ENCODE assay signal across 29 cellular contexts in the genomic region with DNA sequence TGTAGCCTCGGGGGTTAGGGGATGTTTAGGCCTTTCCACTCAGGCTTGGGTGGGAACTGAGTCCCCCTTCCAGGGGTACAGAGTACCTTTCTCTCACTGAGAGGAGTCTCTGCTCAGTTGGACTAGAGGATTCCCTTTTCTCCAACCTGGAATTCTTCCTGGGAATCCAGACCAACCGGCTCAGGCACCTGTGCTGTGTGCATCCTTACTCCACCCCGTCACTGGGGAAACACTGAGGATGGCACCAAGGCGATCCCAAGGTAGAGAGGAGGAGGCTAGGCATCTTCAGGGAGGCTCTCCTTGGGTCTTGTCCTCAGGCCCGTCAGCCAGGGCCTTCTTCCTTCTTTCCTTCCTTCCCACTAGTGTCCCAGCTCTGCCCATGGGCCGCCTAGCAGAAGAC. TPM values are rescaled to one million over a fixed set of nuclear protein-coding genes. Genes with fewer than 3 reads are reported as not detected.
A peak's percentile ranks its signal among the peaks of the same experiment; 100 is the strongest.
DNase-seq lines count a peak whose midpoint lies in the region; ATAC-seq and TF ChIP-seq lines count a peak whose summit lies in the region.
"Had no signal": no experiment of that assay in that cellular context is flagged by ENCODE, and none has a peak within 500 bp of the region (broad histone marks: within the 10 kb centered on the region; RNA-seq: fewer than 3 reads in every experiment).

No MANE protein-coding gene starts in this region.

- peaks cover 6% of the 10 kb centered on the region for H3K36me3 Mint-ChIP-seq in Caco-2 (ENCODE audit: insufficient read depth, unreplicated experiment)

- no CpG with 5 or more reads among the region's 6 CpGs for WGBS in mesendoderm (ENCODE audit: extremely low coverage, insufficient coverage, low lambda C conversion rate)

- no peak overlapping the region for H3K23ac ChIP-seq in mesendoderm (ENCODE audit: low read length)

- POLR2A ChIA-PET in Caco-2 (lab: Charles Lee): interaction anchor here (1.8 kb wide), 1 partner anchor 21 kb away, joined by 5 read pairs; a partner anchor contains a TSS

- H3K27ac ChIP-seq in breast epithelium: peak overlapping the region; percentile 45 to 55
- H3K27ac ChIP-seq in mesendoderm (ENCODE audit: low read depth, low read length): no peak overlapping the region
- H3K27ac ChIP-seq: pancreas, SJSA1, spleen, upper lobe of left lung had no signal

- no peak overlapping the region for H2AK5ac ChIP-seq in mesendoderm (ENCODE audit: low read length)

- H3K4me1 ChIP-seq in Caco-2 (peaks cover 12% of the 10 kb centered on the region; the same call in 1 of the 2 replicates), breast epithelium (no peaks in the 10 kb centered on the region), mesendoderm (ENCODE audit: control insufficient read depth, low read depth, low read length) (no peaks in the 10 kb centered on the region)
- H3K4me1 ChIP-seq: adrenal gland, pancreas, spleen had no signal

- H3K27me3 Mint-ChIP-seq in Caco-2 (ENCODE audit: insufficient read depth, unreplicated experiment): no peaks in the 10 kb centered on the region
- H3K27me3 Mint-ChIP-seq: B cell; CD8-positive, alpha-beta memory T cell had no signal

- TF ChIP-seq CTCF in Caco-2 (IDR thresholded peaks at IDR 0.05; ENCODE audit: insufficient read depth in 1 of 2, low read depth in 1 of 2, low read length in 1 of 2, severe bottlenecking in 1 of 2, unreplicated experiment in 1 of 2) (no peak), breast epithelium (IDR thresholded peaks at IDR 0.05) (no peak)

- no peak overlapping the region for H3K56ac ChIP-seq in mesendoderm (ENCODE audit: low read length)

- H2BK15ac ChIP-seq in mesendoderm (replicated peaks; ENCODE audit: low read depth): no peak overlapping the region

- no peak overlapping the region for H4K5ac ChIP-seq in mesendoderm (ENCODE audit: low read length)

- no peaks in the 10 kb centered on the region for H3K79me2 ChIP-seq in mesendoderm (ENCODE audit: control insufficient read depth, insufficient read depth, low read length)

- H2BK5ac ChIP-seq in mesendoderm (ENCODE audit: low read length): no peak overlapping the region

- H3K4me2 ChIP-seq in mesendoderm (ENCODE audit: low read length): no peak overlapping the region

- no TSS peak for BruUV-seq in Caco-2 (replicated peaks; lab: Mats Ljungman, UMichigan)

- ATAC-seq in GM19455 (IDR thresholded peaks at IDR 0.05; ENCODE audit: unreplicated experiment) (no peak), HG02970 (IDR thresholded peaks at IDR 0.05; ENCODE audit: low FRiP score, unreplicated experiment) (no peak), HG03039 (IDR thresholded peaks at IDR 0.05; ENCODE audit: unreplicated experiment) (no peak)

- H3K4me3 ChIP-seq in Caco-2 (ENCODE audit: low read depth, low read length) (no peak overlapping the region), breast epithelium (no peak overlapping the region), mesendoderm (ENCODE audit: low read length) (no peak overlapping the region)
- H3K4me3 ChIP-seq: adrenal gland, K562, lung, pancreas, SJSA1, spleen, upper lobe of left lung had no signal

- H3K36me3 ChIP-seq in Caco-2 (ENCODE audit: control insufficient read depth, insufficient read depth, low read length): no peaks in the 10 kb centered on the region
- H3K36me3 ChIP-seq in breast epithelium: peaks cover 9% of the 10 kb centered on the region
- no peaks in the 10 kb centered on the region for H3K36me3 ChIP-seq in mesendoderm (ENCODE audit: control insufficient read depth, insufficient read depth, low read length)
- H3K36me3 ChIP-seq: SJSA1 had no signal

- H3K4ac ChIP-seq in mesendoderm (ENCODE audit: low read depth, low read length): no peak overlapping the region

- H3K27me3 ChIP-seq in Caco-2 (replicated peaks; ENCODE audit: control insufficient read depth, insufficient read depth, low read length) (no peaks in the 10 kb centered on the region), breast epithelium (no peaks in the 10 kb centered on the region), mesendoderm (ENCODE audit: insufficient read depth, low read length, poor library complexity) (no peaks in the 10 kb centered on the region)
- H3K27me3 ChIP-seq: adrenal gland, pancreas, SJSA1, spleen, upper lobe of left lung had no signal

- no peaks in the 10 kb centered on the region for H3K79me1 ChIP-seq in mesendoderm (ENCODE audit: low read length)

- no peak for TF ChIP-seq POLR2A in breast epithelium (IDR thresholded peaks at IDR 0.05)

- intact Hi-C loops in Caco-2 (cut with micrococcal nuclease; ENCODE audit: unreplicated experiment) (no loop called here), breast epithelium (cut with DNase I; ENCODE audit: low total_unique reads) (no loop called here)

- no peak overlapping the region for H2BK120ac ChIP-seq in mesendoderm (ENCODE audit: low read depth, low read length)

- no peak overlapping the region for H3K4me3 Mint-ChIP-seq in Caco-2 (ENCODE audit: unreplicated experiment)
- H3K4me3 Mint-ChIP-seq: activated naive CD4-positive, alpha-beta T cell treated with anti-CD3 and anti-CD28 coated beads for 36 hours; activated T-helper 1 cell treated with anti-CD3 and anti-CD28 coated beads, Interleukin-12 subunit alpha, Interleukin-12 subunit beta, Interleukin-2, Interleukin-4 antibody, amounts not matched to agents 30 ng/mL and 10 ng/mL and 1 ng/mL, durations not matched to agents 14 hours and 24 hours and 36 hours; B cell; brain; CD8-positive, alpha-beta memory T cell; nephron progenitor cell had no signal

- DNase-seq in Caco-2 (no peak), breast epithelium (ENCODE audit: low spot score in 2 of 2) (no peak), mesendoderm (peak; percentile 2)
- DNase-seq: activated CD4-positive, alpha-beta T cell treated with anti-CD3 and anti-CD28 coated beads, Interleukin-2, amount 50 U/mL, for 48 hours; activated naive CD4-positive, alpha-beta T cell treated with anti-CD3 and anti-CD28 coated beads for 36 hours; adrenal gland; CD8-positive, alpha-beta memory T cell; DMS53; H7; NCI-H1105 treated with DMSO at 0.1 percent for 48 hours; NCI-H2029 treated with DMSO at 0.1 percent for 48 hours; NCI-H2227 treated with DMSO at 0.1 percent for 48 hours; NCI-H69; nephron progenitor cell; retina; spleen; stimulated activated CD4-positive, alpha-beta T cell treated with anti-CD3 and anti-CD28 coated beads, Interleukin-2, amount 100 ng/mL, for 48 hours; T-helper 1 cell had no signal

- H3K27ac Mint-ChIP-seq in Caco-2 (ENCODE audit: unreplicated experiment): peak overlapping the region; percentile 50
- H3K27ac Mint-ChIP-seq: activated naive CD4-positive, alpha-beta T cell treated with anti-CD3 and anti-CD28 coated beads for 36 hours; B cell had no signal

- H4K8ac ChIP-seq in mesendoderm (ENCODE audit: low read depth, low read length): no peak overlapping the region

- CTCF ChIA-PET in Caco-2 (lab: Charles Lee): interaction anchor here (1.1 kb wide), 1 partner anchor 21 kb away, joined by 3 read pairs; a partner anchor contains a TSS

- H3K4me1 Mint-ChIP-seq in Caco-2 (ENCODE audit: low read depth, unreplicated experiment): no peaks in the 10 kb centered on the region
- H3K4me1 Mint-ChIP-seq: B cell, brain had no signal

- H3K9me3 Mint-ChIP-seq in Caco-2 (ENCODE audit: unreplicated experiment): no peaks in the 10 kb centered on the region
- H3K9me3 Mint-ChIP-seq: activated naive CD4-positive, alpha-beta T cell treated with anti-CD3 and anti-CD28 coated beads for 36 hours; activated T-helper 1 cell treated with anti-CD3 and anti-CD28 coated beads, Interleukin-12 subunit alpha, Interleukin-12 subunit beta, Interleukin-2, Interleukin-4 antibody, amounts not matched to agents 30 ng/mL and 10 ng/mL and 1 ng/mL, durations not matched to agents 14 hours and 24 hours and 36 hours; brain; CD8-positive, alpha-beta memory T cell; nephron progenitor cell had no signal

- H3K9ac ChIP-seq in mesendoderm (ENCODE audit: low read length): no peak overlapping the region

- no peak overlapping the region for H3K18ac ChIP-seq in mesendoderm (ENCODE audit: low read length)

- H3K9me3 ChIP-seq in Caco-2 (no peaks in the 10 kb centered on the region), breast epithelium (no peaks in the 10 kb centered on the region)
- H3K9me3 ChIP-seq: adrenal gland, pancreas, SJSA1, spleen, upper lobe of left lung had no signal

RNA-seq across cellular contexts. Expression of a gene that starts 0.9 kb away (rescaled TPM):
- total RNA-seq in Caco-2 (2022) (5.9 and 6.1 TPM in 2 replicates), breast epithelium (10 to 100 TPM in 1 of 3 donors, 1 to 10 TPM in 1, under 1 TPM in 1; 0.32 to 18.7 (median 1.6) TPM)
- polyA plus RNA-seq in mesendoderm (2013, experiment 1 of 2): 0.73 TPM
- 0.81 TPM for polyA plus RNA-seq in mesendoderm (2013, experiment 2 of 2)
- polyA plus RNA-seq: CD8-positive, alpha-beta memory T cell had no signal

RNA-seq across cellular contexts. Expression of a gene that starts 7.5 kb away (rescaled TPM):
- 27.1 and 30.4 TPM in 2 replicates for total RNA-seq in Caco-2 (2022)
- total RNA-seq in breast epithelium: 10 to 100 TPM; 24.8 to 41.6 (median 34.4) TPM
- polyA plus RNA-seq in mesendoderm (2013, experiment 1 of 2): 16.3 TPM
- polyA plus RNA-seq in mesendoderm (2013, experiment 2 of 2): 17.0 TPM

RNA-seq across cellular contexts. Expression of a gene that starts 21.4 kb away (rescaled TPM):
- total RNA-seq in Caco-2 (2022): 33.4 and 34.4 TPM in 2 replicates
- 10 to 100 TPM; 53.1 to 71.9 (median 55.5) TPM for total RNA-seq in breast epithelium
- 34.7 TPM for polyA plus RNA-seq in mesendoderm (2013, experiment 1 of 2)
- polyA plus RNA-seq in mesendoderm (2013, experiment 2 of 2): 36.3 TPM

RNA-seq across cellular contexts. Expression of a gene that starts 31.1 kb away (rescaled TPM):
- 76.9 and 80.1 TPM in 2 replicates for total RNA-seq in Caco-2 (2022)
- 10 to 100 TPM; 59.3 to 74.6 (median 66.1) TPM for total RNA-seq in breast epithelium
- 61.7 TPM for polyA plus RNA-seq in mesendoderm (2013, experiment 1 of 2)
- 58.8 TPM for polyA plus RNA-seq in mesendoderm (2013, experiment 2 of 2)

RNA-seq across cellular contexts. Expression of a gene that starts 31.7 kb away (rescaled TPM):
- total RNA-seq in Caco-2 (2022) (210 and 218 TPM in 2 replicates), breast epithelium (100 to 1,000 TPM; 118 to 165 (median 150) TPM)
- polyA plus RNA-seq in mesendoderm (2013, experiment 1 of 2): 326 TPM
- polyA plus RNA-seq in mesendoderm (2013, experiment 2 of 2): 329 TPM
